In the genomic region with DNA sequence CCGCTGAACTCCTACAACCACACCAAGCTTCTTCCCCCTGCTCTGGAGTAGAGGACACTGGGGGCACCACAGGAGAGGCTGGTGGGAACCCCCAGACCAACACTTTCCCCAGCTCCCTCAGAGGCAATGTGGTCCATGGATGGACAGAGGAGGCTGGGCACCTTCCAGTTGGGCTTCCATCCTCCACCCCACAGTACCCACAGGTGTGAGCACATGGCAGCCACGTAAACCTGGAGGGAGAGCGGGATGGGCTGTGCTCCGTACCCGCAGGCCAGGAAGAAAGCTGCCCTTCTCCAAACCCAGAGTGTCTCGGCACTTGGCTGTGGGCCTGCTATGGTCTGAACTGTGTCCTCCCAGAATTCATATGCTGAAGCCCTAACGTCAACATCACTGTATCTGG, we compare ENCODE assay signal across 16 cellular contexts. TPM values are rescaled to one million over a fixed set of nuclear protein-coding genes. Genes with fewer than 3 reads are reported as not detected.
A peak's percentile ranks its signal among the peaks of the same experiment; 100 is the strongest.
DNase-seq lines count a peak whose midpoint lies in the region; ATAC-seq and TF ChIP-seq lines count a peak whose summit lies in the region.
"Had no signal": no experiment of that assay in that cellular context is flagged by ENCODE, and none has a peak within 500 bp of the region (broad histone marks: within the 10 kb centered on the region; RNA-seq: fewer than 3 reads in every experiment).

No MANE protein-coding gene starts in this region.

- H3K9ac ChIP-seq in PC-3 (ENCODE audit: low read length) = no peak overlapping the region
- H3K9ac ChIP-seq: parathyroid adenoma had no signal

- H3K27ac Mint-ChIP-seq in activated naive CD4-positive, alpha-beta T cell treated with anti-CD3 and anti-CD28 coated beads for 36 hours = peak overlapping the region; percentile 53
- peak overlapping the region; percentile 91 for H3K27ac Mint-ChIP-seq in stimulated activated memory B cell treated with anti-CD40 and anti-IgM and Interleukin-4, amounts not matched to agents 10 μg/mL and 1 μg/mL and 100 μg/mL, for 72 hours

- no peak for TF ChIP-seq POLR2A in gastrocnemius medialis (IDR thresholded peaks at IDR 0.05)

- H3K9me2 ChIP-seq in PC-3 (replicated peaks; ENCODE audit: low read length) = no peaks in the 10 kb centered on the region

- peaks cover 15% of the 10 kb centered on the region for H3K4me1 Mint-ChIP-seq in activated naive CD4-positive, alpha-beta T cell treated with anti-CD3 and anti-CD28 coated beads for 36 hours (ENCODE audit: low read depth)
- H3K4me1 Mint-ChIP-seq in stimulated activated memory B cell treated with anti-CD40 and anti-IgM and Interleukin-4, amounts not matched to agents 10 μg/mL and 1 μg/mL and 100 μg/mL, for 72 hours = peaks cover 40% of the 10 kb centered on the region

- no peak for ATAC-seq in PC-3
- no peak for ATAC-seq in stimulated activated memory B cell treated with anti-CD40 and anti-IgM and Interleukin-4, amounts not matched to agents 10 μg/mL and 1 μg/mL and 100 μg/mL, for 72 hours
- no peak for ATAC-seq in GM18867 (IDR thresholded peaks at IDR 0.05; ENCODE audit: unreplicated experiment)
- ATAC-seq in gastrocnemius medialis = no peak

- H3K4me1 ChIP-seq in PC-3 (ENCODE audit: insufficient read depth, low read length) (peaks cover 20% of the 10 kb centered on the region), gastrocnemius medialis (peaks cover 10 to 11% of the 10 kb centered on the region in 2 donors)
- peaks cover 27% of the 10 kb centered on the region for H3K4me1 ChIP-seq in effector memory CD4-positive, alpha-beta T cell (ENCODE audit: control insufficient read depth, insufficient read depth, low read length, poor library complexity, severe bottlenecking)

- H3K9me3 Mint-ChIP-seq in activated naive CD4-positive, alpha-beta T cell treated with anti-CD3 and anti-CD28 coated beads for 36 hours = no peaks in the 10 kb centered on the region
- no peaks in the 10 kb centered on the region for H3K9me3 Mint-ChIP-seq in stimulated activated memory B cell treated with anti-CD40 and anti-IgM and Interleukin-4, amounts not matched to agents 10 μg/mL and 1 μg/mL and 100 μg/mL, for 72 hours

- H3F3A ChIP-seq in PC-3 (ENCODE audit: low read length, unreplicated experiment) = no peaks in the 10 kb centered on the region

- POLR2A ChIA-PET in PC-3 (lab: Charles Lee; ENCODE audit: unreplicated experiment) = interaction anchor here (0.5 kb wide), 1 partner anchor 9 kb away, joined by 34 read pairs; no protein-coding TSS in a partner anchor

- CTCF ChIA-PET in activated naive CD4-positive, alpha-beta T cell treated with anti-CD3 and anti-CD28 coated beads for 36 hours (lab: Charles Lee) = interaction anchor here (0.5 to 0.8 kb wide), 3 partner anchors 15 to 115 kb away, joined by 3 to 4 read pairs (median 3); no protein-coding TSS in a partner anchor
- CTCF ChIA-PET in PC-3 (lab: Charles Lee) = no interaction called here

- no peak for TF ChIP-seq CTCF in PC-3 (conservative IDR thresholded peaks at IDR 0.05; ENCODE audit: low read depth, low read length)
- TF ChIP-seq CTCF in WERI-Rb-1 (IDR thresholded peaks at IDR 0.05; ENCODE audit: low read depth, low read length) = no peak
- TF ChIP-seq CTCF in gastrocnemius medialis (IDR thresholded peaks at IDR 0.05 in 4 of 5, conservative IDR thresholded peaks at IDR 0.05 in 1 of 5) = no peak

- H3K27ac ChIP-seq in PC-3 (ENCODE audit: low read length) (no peak overlapping the region), WERI-Rb-1 (no peak overlapping the region), gastrocnemius medialis (no peak overlapping the region)
- H3K27ac ChIP-seq in effector memory CD4-positive, alpha-beta T cell (ENCODE audit: insufficient read depth, low read length, poor library complexity, severe bottlenecking) = peak overlapping the region; percentile 95
- H3K27ac ChIP-seq: parathyroid adenoma, SK-N-MC had no signal

- DNase-seq in activated naive CD4-positive, alpha-beta T cell treated with anti-CD3 and anti-CD28 coated beads for 36 hours = no peak
- DNase-seq in activated naive CD4-positive, alpha-beta T cell (lab: John Stamatoyannopoulos, UW) = no peak
- DNase-seq in PC-3 (no peak), WERI-Rb-1 (no peak), gastrocnemius medialis (no peak)
- no peak for DNase-seq in effector memory CD4-positive, alpha-beta T cell
- DNase-seq: activated CD4-positive, alpha-beta T cell treated with anti-CD3 and anti-CD28 coated beads for 4 hours; mammary epithelial cell; NCI-H2171 treated with DMSO at 0.1 percent for 48 hours; NK-92 treated with Interleukin-12 subunit alpha and Interleukin-12 subunit beta, amount 100 ng/mL, for 24 hours had no signal

- H3K27me3 ChIP-seq in PC-3 (ENCODE audit: low read length) (no peaks in the 10 kb centered on the region), WERI-Rb-1 (ENCODE audit: insufficient read depth, low read depth, severe bottlenecking) (no peaks in the 10 kb centered on the region), gastrocnemius medialis (no peaks in the 10 kb centered on the region)
- no peaks in the 10 kb centered on the region for H3K27me3 ChIP-seq in effector memory CD4-positive, alpha-beta T cell (replicated peaks; ENCODE audit: control insufficient read depth, insufficient read depth, low read length, poor library complexity, severe bottlenecking)
- H3K27me3 ChIP-seq: tibial nerve had no signal

- no peaks in the 10 kb centered on the region for H3K27me3 Mint-ChIP-seq in activated naive CD4-positive, alpha-beta T cell treated with anti-CD3 and anti-CD28 coated beads for 36 hours (ENCODE audit: low read depth)
- H3K27me3 Mint-ChIP-seq in stimulated activated memory B cell treated with anti-CD40 and anti-IgM and Interleukin-4, amounts not matched to agents 10 μg/mL and 1 μg/mL and 100 μg/mL, for 72 hours = no peaks in the 10 kb centered on the region

- no peak overlapping the region for H2AFZ ChIP-seq in PC-3 (ENCODE audit: low read length)
- H2AFZ ChIP-seq: parathyroid adenoma had no signal

- in situ Hi-C loops in gastrocnemius medialis (cut with MboI; ENCODE audit: low sequenced_read_pairs in 4 of 4) = no loop called here

- peak overlapping the region; percentile 95; the same call in 1 of the 2 replicates for H3K4me2 ChIP-seq in PC-3 (ENCODE audit: low read length)

- peaks cover 13% of the 10 kb centered on the region for H3K36me3 ChIP-seq in PC-3 (ENCODE audit: low read depth, low read length)
- H3K36me3 ChIP-seq in effector memory CD4-positive, alpha-beta T cell (ENCODE audit: control insufficient read depth, insufficient read depth, low read length) = peaks cover 32% of the 10 kb centered on the region
- peaks cover 30% of the 10 kb centered on the region for H3K36me3 ChIP-seq in WERI-Rb-1
- H3K36me3 ChIP-seq in gastrocnemius medialis = peaks cover 0 to 20% of the 10 kb centered on the region in 2 donors

- peaks cover 30% of the 10 kb centered on the region for H3K79me2 ChIP-seq in PC-3 (ENCODE audit: low read length)

- H4K20me1 ChIP-seq in PC-3 (ENCODE audit: low read length) = peaks cover 5% of the 10 kb centered on the region; the same call in 1 of the 2 replicates

- H3K4me3 Mint-ChIP-seq in activated naive CD4-positive, alpha-beta T cell treated with anti-CD3 and anti-CD28 coated beads for 36 hours = peak overlapping the region; percentile 50
- peak overlapping the region; percentile 86 for H3K4me3 Mint-ChIP-seq in stimulated activated memory B cell treated with anti-CD40 and anti-IgM and Interleukin-4, amounts not matched to agents 10 μg/mL and 1 μg/mL and 100 μg/mL, for 72 hours

- H3K4me3 ChIP-seq in PC-3 (ENCODE audit: low read length) (no peak overlapping the region), WERI-Rb-1 (ENCODE audit: low read depth, low read length) (no peak overlapping the region), gastrocnemius medialis (no peak overlapping the region)
- H3K4me3 ChIP-seq in effector memory CD4-positive, alpha-beta T cell (ENCODE audit: insufficient read depth, low read depth, low read length, poor library complexity, severe bottlenecking) = no peak overlapping the region

- BruUV-seq in PC-3 (replicated peaks; lab: Mats Ljungman, UMichigan) = no TSS peak

- H3K9me3 ChIP-seq in PC-3 (ENCODE audit: low read length) (no peaks in the 10 kb centered on the region), WERI-Rb-1 (ENCODE audit: severe bottlenecking) (no peaks in the 10 kb centered on the region), gastrocnemius medialis (no peaks in the 10 kb centered on the region)
- no peaks in the 10 kb centered on the region for H3K9me3 ChIP-seq in effector memory CD4-positive, alpha-beta T cell (ENCODE audit: control insufficient read depth, low read length)
- H3K9me3 ChIP-seq: tibial nerve had no signal

- intact Hi-C loops in activated naive CD4-positive, alpha-beta T cell treated with anti-CD3 and anti-CD28 coated beads for 36 hours (cut with micrococcal nuclease) = loop anchor here (2.0 kb wide), 1 partner anchor 40 kb away; no protein-coding TSS in a partner anchor
- intact Hi-C loops in PC-3 (cut with micrococcal nuclease) (loop anchor here (2.0 kb wide), 1 partner anchor 36 kb away; no protein-coding TSS in a partner anchor), gastrocnemius medialis (cut with DNase I; ENCODE audit: low total_unique reads) (loop anchor here (2.0 kb wide), 2 partner anchors 44 to 72 kb away; a partner anchor contains a TSS)

- H3K36me3 Mint-ChIP-seq in activated naive CD4-positive, alpha-beta T cell treated with anti-CD3 and anti-CD28 coated beads for 36 hours (ENCODE audit: low read depth) = peaks cover 8% of the 10 kb centered on the region
- peaks cover 44% of the 10 kb centered on the region for H3K36me3 Mint-ChIP-seq in stimulated activated memory B cell treated with anti-CD40 and anti-IgM and Interleukin-4, amounts not matched to agents 10 μg/mL and 1 μg/mL and 100 μg/mL, for 72 hours

RNA-seq across cellular contexts. Expression of a gene that starts 1.7 kb away (rescaled TPM):
- total RNA-seq in activated naive CD4-positive, alpha-beta T cell treated with anti-CD3 and anti-CD28 coated beads for 36 hours = 10 to 100 TPM; 30.3 to 32.1 TPM
- total RNA-seq in PC-3 (2014; rRNA removed) (15.3 and 16.6 TPM in 2 replicates), gastrocnemius medialis (10 to 100 TPM in 1 of 4 donors, 1 to 10 TPM in 3; 3.2 to 11.7 (median 6.1) TPM)

RNA-seq across cellular contexts. Expression of a gene that starts 1.8 kb away (rescaled TPM):
- total RNA-seq in activated naive CD4-positive, alpha-beta T cell treated with anti-CD3 and anti-CD28 coated beads for 36 hours = 1 to 10 TPM; 4.0 to 5.4 TPM
- total RNA-seq in PC-3 (2014; rRNA removed) (15.0 and 18.4 TPM in 2 replicates), gastrocnemius medialis (1 to 10 TPM; 2.6 to 3.3 (median 3.1) TPM)

RNA-seq across cellular contexts. Expression of a gene that starts 42.3 kb away (rescaled TPM):
- 100 to 1,000 TPM; 234 to 250 TPM for total RNA-seq in activated naive CD4-positive, alpha-beta T cell treated with anti-CD3 and anti-CD28 coated beads for 36 hours
- total RNA-seq in PC-3 (2014; rRNA removed) (71.4 and 84.1 TPM in 2 replicates), gastrocnemius medialis (10 to 100 TPM; 24.1 to 51.8 (median 28.6) TPM)

RNA-seq across cellular contexts. Expression of a gene that starts 48.6 kb away (rescaled TPM):
- total RNA-seq in activated naive CD4-positive, alpha-beta T cell treated with anti-CD3 and anti-CD28 coated beads for 36 hours = not detected
- total RNA-seq in PC-3 (2014; rRNA removed) = 2.3 and 4.4 TPM in 2 replicates
- total RNA-seq in gastrocnemius medialis = not detected
- total RNA-seq: Daoy had no signal
